ENCODE assay signal across 9 cellular contexts in genomic region chr16:51151951-51152663, GRCh38. TPM values are rescaled to one million over a fixed set of nuclear protein-coding genes. Genes with fewer than 3 reads are reported as not detected.
A peak's percentile ranks its signal among the peaks of the same experiment; 100 is the strongest.
DNase-seq lines count a peak whose midpoint lies in the region; ATAC-seq and TF ChIP-seq lines count a peak whose summit lies in the region.
"Had no signal": no experiment of that assay in that cellular context is flagged by ENCODE, and none has a peak within 500 bp of the region (broad histone marks: within the 10 kb centered on the region; RNA-seq: fewer than 3 reads in every experiment).

No MANE protein-coding gene starts in this region.

- peaks cover 3 to 64% (median 35%) of the 10 kb centered on the region in 6 donors for H3K4me1 ChIP-seq in spleen

- peak overlapping the region; percentile 92 for H3K4me3 ChIP-seq in iPS-18c (ENCODE audit: insufficient read depth, low read depth, low read length)
- peak overlapping the region in 6 of 8 donors; percentile 11 to 56 (median 26) for H3K4me3 ChIP-seq in spleen

- ATAC-seq in GM21576 (IDR thresholded peaks at IDR 0.05; ENCODE audit: unreplicated experiment) = no peak
- no peak for ATAC-seq in GM19351 (IDR thresholded peaks at IDR 0.05; ENCODE audit: unreplicated experiment)

- TF ChIP-seq POLR2A in spleen (IDR thresholded peaks at IDR 0.05) = no peak

- H3K9me3 ChIP-seq in iPS-18c (ENCODE audit: control insufficient read depth, insufficient read depth, low read length) (peaks cover 6% of the 10 kb centered on the region), spleen (peaks cover 0 to 29% (median 0%) of the 10 kb centered on the region in 8 donors)

- intact Hi-C loops in spleen (cut with DNase I; ENCODE audit: low total_unique reads) = no loop called here

- no peak overlapping the region for H3K27ac ChIP-seq in spleen
- H3K27ac ChIP-seq: VCaP had no signal

- H3K27me3 ChIP-seq in spleen (replicated peaks in 1 of 7) = peaks cover 0 to 99% (median 94%) of the 10 kb centered on the region in 7 donors

- WGBS in spleen, 5 donors = 1 to 4% (median 3%) methylated on average over 21 to 57 of the region's 57 CpGs

- no peaks in the 10 kb centered on the region for H3K36me3 ChIP-seq in spleen

- no peak for TF ChIP-seq CTCF in spleen (IDR thresholded peaks at IDR 0.05 in 8 of 11, conservative IDR thresholded peaks at IDR 0.05 in 3 of 11)

- DNase-seq in NCI-H2196 (lab: John Stamatoyannopoulos, UW; ENCODE audit: unreplicated experiment) = peak; percentile 52
- DNase-seq in NCI-H2196 treated with DMSO at 0.1 percent for 48 hours (lab: John Stamatoyannopoulos, UW; ENCODE audit: unreplicated experiment) = no peak
- DNase-seq in astrocyte of the hippocampus (ENCODE audit: low read depth, low spot score) = peak; percentile 99
- DNase-seq in spleen = no peak
- no peak for DNase-seq in activated CD4-positive, alpha-beta T cell treated with anti-CD3 and anti-CD28 coated beads, Interleukin-2, amount 50 U/mL, for 1 hour

RNA-seq across cellular contexts. Expression of gene SALL1, which starts 1.0 kb away (rescaled TPM):
- total RNA-seq in spleen = not detected
- under 1 TPM in 1 of 3 donors, not detected in 2; under 0.01 TPM for polyA plus RNA-seq in spleen

Comparison
In these comparisons a context has a peak if more than half of its experiments do, and no peak if none do; other contexts are left out.
1. DNase-seq: peak in NCI-H2196 (single experiment) and astrocyte of the hippocampus (single experiment); none in NCI-H2196 treated with DMSO at 0.1 percent for 48 hours (single experiment), spleen (single experiment) and activated CD4-positive, alpha-beta T cell treated with anti-CD3 and anti-CD28 coated beads, Interleukin-2, amount 50 U/mL, for 1 hour (single experiment).